Comparison of ENCODE assay signal across 2 cellular contexts in the genomic region with DNA sequence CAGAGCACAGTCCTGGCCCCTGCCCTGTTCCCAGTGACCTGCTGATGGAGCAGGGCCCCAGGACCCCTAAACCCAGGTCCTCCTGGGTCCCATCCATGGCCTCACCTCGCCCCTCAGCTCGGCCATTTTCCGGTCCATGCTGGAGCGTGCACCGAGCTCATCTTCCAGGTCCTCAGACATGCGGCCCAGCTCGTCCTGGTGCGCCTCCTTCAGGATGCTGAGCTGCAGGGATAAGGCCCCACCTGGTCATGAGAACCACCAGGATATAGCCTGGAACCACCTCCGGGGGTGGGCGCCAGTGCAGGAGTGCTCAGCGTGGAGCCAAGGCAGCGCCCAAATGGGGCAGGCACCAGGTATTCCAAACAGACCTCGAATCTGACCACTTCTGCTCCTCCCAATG.
TF ChIP-seq lines count a peak whose summit lies in the region.

No MANE protein-coding gene starts in this region.

TF ChIP-seq in HepG2, 621 proteins besides CTCF, POLR2A, EP300 and RAD21 (continues in another document):
- TF ChIP-seq KDM2A (CRISPR knock-in tag; IDR thresholded peaks at IDR 0.05; ENCODE audit: borderline replicate concordance, low read depth) (no peak), ZNF605 (CRISPR knock-in tag; IDR thresholded peaks at IDR 0.05) (peak; percentile 53; the same call in 1 of the 2 replicates), ZNF598 (CRISPR knock-in tag; IDR thresholded peaks at IDR 0.05; ENCODE audit: borderline replicate concordance) (no peak), ZSCAN9 (CRISPR knock-in tag; IDR thresholded peaks at IDR 0.05; ENCODE audit: borderline replicate concordance) (no peak), HOXA3 (CRISPR knock-in tag; IDR thresholded peaks at IDR 0.05) (no peak; the same call in 1 of the 2 replicates), ERF (CRISPR knock-in tag; IDR thresholded peaks at IDR 0.05) (no peak), ZNF556 (CRISPR knock-in tag; IDR thresholded peaks at IDR 0.05; ENCODE audit: borderline replicate concordance) (0 out of 2 replicates have a peak, but pooled peaks have one; percentile 20), ZNF138 (CRISPR knock-in tag; IDR thresholded peaks at IDR 0.05; ENCODE audit: low read depth) (no peak), SOX6 (IDR thresholded peaks at IDR 0.05) (no peak), SOX6 (CRISPR knock-in tag; IDR thresholded peaks at IDR 0.05) (0 out of 2 replicates have a peak, but pooled peaks have one; percentile 9), ZBTB7A (CRISPR knock-in tag; IDR thresholded peaks at IDR 0.05) (no peak), JARID2 (CRISPR knock-in tag; IDR thresholded peaks at IDR 0.05; ENCODE audit: insufficient replicate concordance) (no peak), ZSCAN21 (CRISPR knock-in tag; IDR thresholded peaks at IDR 0.05; ENCODE audit: borderline replicate concordance) (no peak), ZNF577 (CRISPR knock-in tag; IDR thresholded peaks at IDR 0.05; ENCODE audit: borderline replicate concordance, low read depth) (no peak), RFX5 (IDR thresholded peaks at IDR 0.05; ENCODE audit: low read depth, low read length) (no peak), CCAR2 (optimal IDR thresholded peaks at IDR 0.05; ENCODE audit: low read depth, low read length) (no peak)
- TF ChIP-seq, protein P1, sequence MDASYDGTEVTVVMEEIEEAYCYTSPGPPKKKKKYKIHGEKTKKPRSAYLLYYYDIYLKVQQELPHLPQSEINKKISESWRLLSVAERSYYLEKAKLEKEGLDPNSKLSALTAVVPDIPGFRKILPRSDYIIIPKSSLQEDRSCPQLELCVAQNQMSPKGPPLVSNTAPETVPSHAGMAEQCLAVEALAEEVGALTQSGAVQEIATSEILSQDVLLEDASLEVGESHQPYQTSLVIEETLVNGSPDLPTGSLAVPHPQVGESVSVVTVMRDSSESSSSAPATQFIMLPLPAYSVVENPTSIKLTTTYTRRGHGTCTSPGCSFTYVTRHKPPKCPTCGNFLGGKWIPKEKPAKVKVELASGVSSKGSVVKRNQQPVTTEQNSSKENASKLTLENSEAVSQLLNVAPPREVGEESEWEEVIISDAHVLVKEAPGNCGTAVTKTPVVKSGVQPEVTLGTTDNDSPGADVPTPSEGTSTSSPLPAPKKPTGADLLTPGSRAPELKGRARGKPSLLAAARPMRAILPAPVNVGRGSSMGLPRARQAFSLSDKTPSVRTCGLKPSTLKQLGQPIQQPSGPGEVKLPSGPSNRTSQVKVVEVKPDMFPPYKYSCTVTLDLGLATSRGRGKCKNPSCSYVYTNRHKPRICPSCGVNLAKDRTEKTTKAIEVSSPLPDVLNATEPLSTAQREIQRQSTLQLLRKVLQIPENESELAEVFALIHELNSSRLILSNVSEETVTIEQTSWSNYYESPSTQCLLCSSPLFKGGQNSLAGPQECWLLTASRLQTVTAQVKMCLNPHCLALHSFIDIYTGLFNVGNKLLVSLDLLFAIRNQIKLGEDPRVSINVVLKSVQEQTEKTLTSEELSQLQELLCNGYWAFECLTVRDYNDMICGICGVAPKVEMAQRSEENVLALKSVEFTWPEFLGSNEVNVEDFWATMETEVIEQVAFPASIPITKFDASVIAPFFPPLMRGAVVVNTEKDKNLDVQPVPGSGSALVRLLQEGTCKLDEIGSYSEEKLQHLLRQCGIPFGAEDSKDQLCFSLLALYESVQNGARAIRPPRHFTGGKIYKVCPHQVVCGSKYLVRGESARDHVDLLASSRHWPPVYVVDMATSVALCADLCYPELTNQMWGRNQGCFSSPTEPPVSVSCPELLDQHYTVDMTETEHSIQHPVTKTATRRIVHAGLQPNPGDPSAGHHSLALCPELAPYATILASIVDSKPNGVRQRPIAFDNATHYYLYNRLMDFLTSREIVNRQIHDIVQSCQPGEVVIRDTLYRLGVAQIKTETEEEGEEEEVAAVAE (CRISPR knock-in tag; IDR thresholded peaks at IDR 0.05; ENCODE audit: borderline replicate concordance): no peak
- TF ChIP-seq, protein P2, sequence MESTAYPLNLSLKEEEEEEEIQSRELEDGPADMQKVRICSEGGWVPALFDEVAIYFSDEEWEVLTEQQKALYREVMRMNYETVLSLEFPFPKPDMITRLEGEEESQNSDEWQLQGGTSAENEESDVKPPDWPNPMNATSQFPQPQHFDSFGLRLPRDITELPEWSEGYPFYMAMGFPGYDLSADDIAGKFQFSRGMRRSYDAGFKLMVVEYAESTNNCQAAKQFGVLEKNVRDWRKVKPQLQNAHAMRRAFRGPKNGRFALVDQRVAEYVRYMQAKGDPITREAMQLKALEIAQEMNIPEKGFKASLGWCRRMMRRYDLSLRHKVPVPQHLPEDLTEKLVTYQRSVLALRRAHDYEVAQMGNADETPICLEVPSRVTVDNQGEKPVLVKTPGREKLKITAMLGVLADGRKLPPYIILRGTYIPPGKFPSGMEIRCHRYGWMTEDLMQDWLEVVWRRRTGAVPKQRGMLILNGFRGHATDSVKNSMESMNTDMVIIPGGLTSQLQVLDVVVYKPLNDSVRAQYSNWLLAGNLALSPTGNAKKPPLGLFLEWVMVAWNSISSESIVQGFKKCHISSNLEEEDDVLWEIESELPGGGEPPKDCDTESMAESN (CRISPR knock-in tag; conservative IDR thresholded peaks at IDR 0.05): no peak
- TF ChIP-seq, protein P3, sequence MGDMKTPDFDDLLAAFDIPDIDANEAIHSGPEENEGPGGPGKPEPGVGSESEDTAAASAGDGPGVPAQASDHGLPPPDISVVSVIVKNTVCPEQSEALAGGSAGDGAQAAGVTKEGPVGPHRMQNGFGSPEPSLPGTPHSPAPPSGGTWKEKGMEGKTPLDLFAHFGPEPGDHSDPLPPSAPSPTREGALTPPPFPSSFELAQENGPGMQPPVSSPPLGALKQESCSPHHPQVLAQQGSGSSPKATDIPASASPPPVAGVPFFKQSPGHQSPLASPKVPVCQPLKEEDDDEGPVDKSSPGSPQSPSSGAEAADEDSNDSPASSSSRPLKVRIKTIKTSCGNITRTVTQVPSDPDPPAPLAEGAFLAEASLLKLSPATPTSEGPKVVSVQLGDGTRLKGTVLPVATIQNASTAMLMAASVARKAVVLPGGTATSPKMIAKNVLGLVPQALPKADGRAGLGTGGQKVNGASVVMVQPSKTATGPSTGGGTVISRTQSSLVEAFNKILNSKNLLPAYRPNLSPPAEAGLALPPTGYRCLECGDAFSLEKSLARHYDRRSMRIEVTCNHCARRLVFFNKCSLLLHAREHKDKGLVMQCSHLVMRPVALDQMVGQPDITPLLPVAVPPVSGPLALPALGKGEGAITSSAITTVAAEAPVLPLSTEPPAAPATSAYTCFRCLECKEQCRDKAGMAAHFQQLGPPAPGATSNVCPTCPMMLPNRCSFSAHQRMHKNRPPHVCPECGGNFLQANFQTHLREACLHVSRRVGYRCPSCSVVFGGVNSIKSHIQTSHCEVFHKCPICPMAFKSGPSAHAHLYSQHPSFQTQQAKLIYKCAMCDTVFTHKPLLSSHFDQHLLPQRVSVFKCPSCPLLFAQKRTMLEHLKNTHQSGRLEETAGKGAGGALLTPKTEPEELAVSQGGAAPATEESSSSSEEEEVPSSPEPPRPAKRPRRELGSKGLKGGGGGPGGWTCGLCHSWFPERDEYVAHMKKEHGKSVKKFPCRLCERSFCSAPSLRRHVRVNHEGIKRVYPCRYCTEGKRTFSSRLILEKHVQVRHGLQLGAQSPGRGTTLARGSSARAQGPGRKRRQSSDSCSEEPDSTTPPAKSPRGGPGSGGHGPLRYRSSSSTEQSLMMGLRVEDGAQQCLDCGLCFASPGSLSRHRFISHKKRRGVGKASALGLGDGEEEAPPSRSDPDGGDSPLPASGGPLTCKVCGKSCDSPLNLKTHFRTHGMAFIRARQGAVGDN (CRISPR knock-in tag; IDR thresholded peaks at IDR 0.05): peak; percentile 45; the same call in 1 of the 2 replicates

TF ChIP-seq in WTC11, 78 proteins besides CTCF, POLR2A, EP300 and RAD21 (continues in another document):
- TF ChIP-seq CREM (CRISPR knock-in tag; IDR thresholded peaks at IDR 0.05) (no peak), NR2C2 (CRISPR knock-in tag; IDR thresholded peaks at IDR 0.05) (no peak), ZNF232 (CRISPR knock-in tag; IDR thresholded peaks at IDR 0.05) (no peak), EMX1 (CRISPR knock-in tag; IDR thresholded peaks at IDR 0.05) (no peak), NFYB (CRISPR knock-in tag; conservative IDR thresholded peaks at IDR 0.05; ENCODE audit: low read depth) (no peak), ZNF138 (CRISPR knock-in tag; conservative IDR thresholded peaks at IDR 0.05) (no peak), ZNF423 (CRISPR knock-in tag; IDR thresholded peaks at IDR 0.05) (no peak), CREB1 (CRISPR knock-in tag; IDR thresholded peaks at IDR 0.05) (no peak)
- TF ChIP-seq, protein P4, sequence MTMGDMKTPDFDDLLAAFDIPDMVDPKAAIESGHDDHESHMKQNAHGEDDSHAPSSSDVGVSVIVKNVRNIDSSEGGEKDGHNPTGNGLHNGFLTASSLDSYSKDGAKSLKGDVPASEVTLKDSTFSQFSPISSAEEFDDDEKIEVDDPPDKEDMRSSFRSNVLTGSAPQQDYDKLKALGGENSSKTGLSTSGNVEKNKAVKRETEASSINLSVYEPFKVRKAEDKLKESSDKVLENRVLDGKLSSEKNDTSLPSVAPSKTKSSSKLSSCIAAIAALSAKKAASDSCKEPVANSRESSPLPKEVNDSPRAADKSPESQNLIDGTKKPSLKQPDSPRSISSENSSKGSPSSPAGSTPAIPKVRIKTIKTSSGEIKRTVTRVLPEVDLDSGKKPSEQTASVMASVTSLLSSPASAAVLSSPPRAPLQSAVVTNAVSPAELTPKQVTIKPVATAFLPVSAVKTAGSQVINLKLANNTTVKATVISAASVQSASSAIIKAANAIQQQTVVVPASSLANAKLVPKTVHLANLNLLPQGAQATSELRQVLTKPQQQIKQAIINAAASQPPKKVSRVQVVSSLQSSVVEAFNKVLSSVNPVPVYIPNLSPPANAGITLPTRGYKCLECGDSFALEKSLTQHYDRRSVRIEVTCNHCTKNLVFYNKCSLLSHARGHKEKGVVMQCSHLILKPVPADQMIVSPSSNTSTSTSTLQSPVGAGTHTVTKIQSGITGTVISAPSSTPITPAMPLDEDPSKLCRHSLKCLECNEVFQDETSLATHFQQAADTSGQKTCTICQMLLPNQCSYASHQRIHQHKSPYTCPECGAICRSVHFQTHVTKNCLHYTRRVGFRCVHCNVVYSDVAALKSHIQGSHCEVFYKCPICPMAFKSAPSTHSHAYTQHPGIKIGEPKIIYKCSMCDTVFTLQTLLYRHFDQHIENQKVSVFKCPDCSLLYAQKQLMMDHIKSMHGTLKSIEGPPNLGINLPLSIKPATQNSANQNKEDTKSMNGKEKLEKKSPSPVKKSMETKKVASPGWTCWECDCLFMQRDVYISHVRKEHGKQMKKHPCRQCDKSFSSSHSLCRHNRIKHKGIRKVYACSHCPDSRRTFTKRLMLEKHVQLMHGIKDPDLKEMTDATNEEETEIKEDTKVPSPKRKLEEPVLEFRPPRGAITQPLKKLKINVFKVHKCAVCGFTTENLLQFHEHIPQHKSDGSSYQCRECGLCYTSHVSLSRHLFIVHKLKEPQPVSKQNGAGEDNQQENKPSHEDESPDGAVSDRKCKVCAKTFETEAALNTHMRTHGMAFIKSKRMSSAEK (CRISPR knock-in tag; IDR thresholded peaks at IDR 0.05; ENCODE audit: borderline replicate concordance): no peak
- TF ChIP-seq, protein P5, sequence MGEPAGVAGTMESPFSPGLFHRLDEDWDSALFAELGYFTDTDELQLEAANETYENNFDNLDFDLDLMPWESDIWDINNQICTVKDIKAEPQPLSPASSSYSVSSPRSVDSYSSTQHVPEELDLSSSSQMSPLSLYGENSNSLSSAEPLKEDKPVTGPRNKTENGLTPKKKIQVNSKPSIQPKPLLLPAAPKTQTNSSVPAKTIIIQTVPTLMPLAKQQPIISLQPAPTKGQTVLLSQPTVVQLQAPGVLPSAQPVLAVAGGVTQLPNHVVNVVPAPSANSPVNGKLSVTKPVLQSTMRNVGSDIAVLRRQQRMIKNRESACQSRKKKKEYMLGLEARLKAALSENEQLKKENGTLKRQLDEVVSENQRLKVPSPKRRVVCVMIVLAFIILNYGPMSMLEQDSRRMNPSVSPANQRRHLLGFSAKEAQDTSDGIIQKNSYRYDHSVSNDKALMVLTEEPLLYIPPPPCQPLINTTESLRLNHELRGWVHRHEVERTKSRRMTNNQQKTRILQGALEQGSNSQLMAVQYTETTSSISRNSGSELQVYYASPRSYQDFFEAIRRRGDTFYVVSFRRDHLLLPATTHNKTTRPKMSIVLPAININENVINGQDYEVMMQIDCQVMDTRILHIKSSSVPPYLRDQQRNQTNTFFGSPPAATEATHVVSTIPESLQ (CRISPR knock-in tag; IDR thresholded peaks at IDR 0.05): no peak
- TF ChIP-seq, protein P6, sequence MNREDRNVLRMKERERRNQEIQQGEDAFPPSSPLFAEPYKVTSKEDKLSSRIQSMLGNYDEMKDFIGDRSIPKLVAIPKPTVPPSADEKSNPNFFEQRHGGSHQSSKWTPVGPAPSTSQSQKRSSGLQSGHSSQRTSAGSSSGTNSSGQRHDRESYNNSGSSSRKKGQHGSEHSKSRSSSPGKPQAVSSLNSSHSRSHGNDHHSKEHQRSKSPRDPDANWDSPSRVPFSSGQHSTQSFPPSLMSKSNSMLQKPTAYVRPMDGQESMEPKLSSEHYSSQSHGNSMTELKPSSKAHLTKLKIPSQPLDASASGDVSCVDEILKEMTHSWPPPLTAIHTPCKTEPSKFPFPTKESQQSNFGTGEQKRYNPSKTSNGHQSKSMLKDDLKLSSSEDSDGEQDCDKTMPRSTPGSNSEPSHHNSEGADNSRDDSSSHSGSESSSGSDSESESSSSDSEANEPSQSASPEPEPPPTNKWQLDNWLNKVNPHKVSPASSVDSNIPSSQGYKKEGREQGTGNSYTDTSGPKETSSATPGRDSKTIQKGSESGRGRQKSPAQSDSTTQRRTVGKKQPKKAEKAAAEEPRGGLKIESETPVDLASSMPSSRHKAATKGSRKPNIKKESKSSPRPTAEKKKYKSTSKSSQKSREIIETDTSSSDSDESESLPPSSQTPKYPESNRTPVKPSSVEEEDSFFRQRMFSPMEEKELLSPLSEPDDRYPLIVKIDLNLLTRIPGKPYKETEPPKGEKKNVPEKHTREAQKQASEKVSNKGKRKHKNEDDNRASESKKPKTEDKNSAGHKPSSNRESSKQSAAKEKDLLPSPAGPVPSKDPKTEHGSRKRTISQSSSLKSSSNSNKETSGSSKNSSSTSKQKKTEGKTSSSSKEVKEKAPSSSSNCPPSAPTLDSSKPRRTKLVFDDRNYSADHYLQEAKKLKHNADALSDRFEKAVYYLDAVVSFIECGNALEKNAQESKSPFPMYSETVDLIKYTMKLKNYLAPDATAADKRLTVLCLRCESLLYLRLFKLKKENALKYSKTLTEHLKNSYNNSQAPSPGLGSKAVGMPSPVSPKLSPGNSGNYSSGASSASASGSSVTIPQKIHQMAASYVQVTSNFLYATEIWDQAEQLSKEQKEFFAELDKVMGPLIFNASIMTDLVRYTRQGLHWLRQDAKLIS (CRISPR knock-in tag; IDR thresholded peaks at IDR 0.05; ENCODE audit: borderline replicate concordance): no peak
- TF ChIP-seq, protein P7, sequence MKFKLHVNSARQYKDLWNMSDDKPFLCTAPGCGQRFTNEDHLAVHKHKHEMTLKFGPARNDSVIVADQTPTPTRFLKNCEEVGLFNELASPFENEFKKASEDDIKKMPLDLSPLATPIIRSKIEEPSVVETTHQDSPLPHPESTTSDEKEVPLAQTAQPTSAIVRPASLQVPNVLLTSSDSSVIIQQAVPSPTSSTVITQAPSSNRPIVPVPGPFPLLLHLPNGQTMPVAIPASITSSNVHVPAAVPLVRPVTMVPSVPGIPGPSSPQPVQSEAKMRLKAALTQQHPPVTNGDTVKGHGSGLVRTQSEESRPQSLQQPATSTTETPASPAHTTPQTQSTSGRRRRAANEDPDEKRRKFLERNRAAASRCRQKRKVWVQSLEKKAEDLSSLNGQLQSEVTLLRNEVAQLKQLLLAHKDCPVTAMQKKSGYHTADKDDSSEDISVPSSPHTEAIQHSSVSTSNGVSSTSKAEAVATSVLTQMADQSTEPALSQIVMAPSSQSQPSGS (CRISPR knock-in tag; IDR thresholded peaks at IDR 0.05; ENCODE audit: borderline replicate concordance, low read depth): no peak
